8 cellular contexts compared by ENCODE assay signal in the genomic region with DNA sequence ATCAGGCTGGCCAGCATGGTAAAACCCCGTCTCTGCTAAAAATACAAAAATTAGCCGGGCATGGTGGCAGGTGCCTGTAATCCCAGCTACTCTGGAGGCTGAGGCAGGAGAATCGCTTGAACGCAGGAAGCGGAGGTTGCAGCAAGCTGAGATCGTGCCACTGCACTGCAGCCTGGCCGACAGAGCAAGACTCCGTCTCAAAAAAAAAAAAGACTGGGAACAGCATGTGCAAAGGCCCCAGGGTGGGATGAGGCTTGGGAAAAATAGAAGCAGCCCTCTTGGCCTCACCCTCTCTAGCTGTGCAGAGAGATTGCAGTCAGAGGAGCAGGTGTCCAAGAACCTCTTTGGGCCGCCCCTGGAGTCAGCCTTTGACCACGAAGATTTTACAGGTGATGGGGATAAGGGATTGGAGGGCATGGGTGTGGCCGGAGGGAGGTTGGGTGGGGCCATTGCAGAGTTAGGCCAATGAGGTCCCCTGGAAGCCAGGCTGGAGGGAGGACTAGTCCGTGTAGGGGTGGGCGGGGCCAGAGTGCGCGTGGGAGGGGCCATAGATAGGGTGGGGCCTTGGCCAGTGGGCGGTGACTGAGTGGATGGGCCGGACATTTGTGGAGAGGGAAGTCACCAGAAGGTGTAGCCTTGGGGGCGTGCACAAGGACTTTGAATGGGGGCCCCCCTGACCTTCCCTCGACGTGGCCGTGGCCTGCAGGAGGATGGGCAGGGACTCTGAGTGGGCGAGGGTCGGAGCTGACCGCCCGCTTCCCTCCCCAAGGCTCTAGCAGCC. TPM values are rescaled to one million over a fixed set of nuclear protein-coding genes. Genes with fewer than 3 reads are reported as not detected.
DNase-seq lines count a peak whose midpoint lies in the region; ATAC-seq, FAIRE-seq and TF ChIP-seq lines count a peak whose summit lies in the region.

No MANE protein-coding gene starts in this region.

- TF ChIP-seq CTCF in MM.1S (IDR thresholded peaks at IDR 0.05; ENCODE audit: low read length): no peak

- no peaks in the 10 kb centered on the region for H3K79me2 ChIP-seq in MM.1S (ENCODE audit: low read length)

- H3K36me3 ChIP-seq in small intestine (ENCODE audit: control insufficient read depth in 2 of 2, insufficient read depth in 2 of 2, low read length in 2 of 2) (no peaks in the 10 kb centered on the region), MM.1S (replicated peaks; ENCODE audit: insufficient read depth, low read length) (no peaks in the 10 kb centered on the region)

- H3K4me2 ChIP-seq in MM.1S (ENCODE audit: low read depth, low read length): no peak overlapping the region

- H3K9ac ChIP-seq in MM.1S (ENCODE audit: low read length): no peak overlapping the region

- no peaks in the 10 kb centered on the region for H3F3A ChIP-seq in MM.1S (ENCODE audit: insufficient read depth, low read length)

- H3K4me1 ChIP-seq in small intestine (ENCODE audit: control insufficient read depth in 2 of 2, insufficient read depth in 1 of 2, low read depth in 1 of 2, low read length in 1 of 2): no peaks in the 10 kb centered on the region
- no peaks in the 10 kb centered on the region for H3K4me1 ChIP-seq in MM.1S (ENCODE audit: low read length)

- intact Hi-C loops in left cardiac atrium (cut with DNase I): no loop called here

- no peaks in the 10 kb centered on the region for H3K9me2 ChIP-seq in MM.1S (replicated peaks; ENCODE audit: insufficient read depth, low read length)

- H3K4me3 ChIP-seq in small intestine (ENCODE audit: low read depth in 1 of 2, low read length in 2 of 2) (no peak overlapping the region), MM.1S (ENCODE audit: low read length) (no peak overlapping the region)

- H3K27me3 ChIP-seq in small intestine (ENCODE audit: control insufficient read depth in 2 of 2, insufficient read depth in 2 of 2, low read length in 2 of 2) (no peaks in the 10 kb centered on the region), MM.1S (replicated peaks; ENCODE audit: insufficient read depth, low read length) (no peaks in the 10 kb centered on the region)

- ATAC-seq in left cardiac atrium: peak; percentile 69 to 74
- ATAC-seq in HG03025 (IDR thresholded peaks at IDR 0.05; ENCODE audit: low FRiP score, unreplicated experiment): no peak

- 36 to 51% (median 43%) methylated on average over 17 to 25 of the region's 25 CpGs for WGBS in small intestine, 3 donors

- no peaks in the 10 kb centered on the region for H4K20me1 ChIP-seq in MM.1S (ENCODE audit: insufficient read depth, low read length)

- DNase-seq in DMS153 treated with DMSO at 0.1 percent for 48 hours (lab: John Stamatoyannopoulos, UW; ENCODE audit: unreplicated experiment): peak; percentile 62
- DNase-seq in NCI-H146 (lab: John Stamatoyannopoulos, UW): peak; percentile 87
- DNase-seq in activated T-cell treated with anti-CD3 and anti-CD28 coated beads, Interleukin-2, amount 50 U/mL, for 1 hour: peak; percentile 32
- DNase-seq in left cardiac atrium: peak; percentile 65
- DNase-seq in small intestine: peak; percentile 75
- no peak for DNase-seq in MM.1S
- no peak for DNase-seq in HTR-8/SVneo (ENCODE audit: insufficient read length, low spot score)

- no peak for FAIRE-seq in small intestine (lab: Jason Lieb, UNC)
- FAIRE-seq in HTR-8/SVneo (lab: Jason Lieb, UNC): no peak

- H3K9me3 ChIP-seq in small intestine (ENCODE audit: control insufficient read depth, low read depth) (no peaks in the 10 kb centered on the region), MM.1S (replicated peaks; ENCODE audit: insufficient read depth, low read length) (no peaks in the 10 kb centered on the region)

- H3K27ac ChIP-seq in small intestine (ENCODE audit: low read depth in 1 of 2, low read length in 1 of 2) (no peak overlapping the region), MM.1S (ENCODE audit: low read length) (no peak overlapping the region)

- H2AFZ ChIP-seq in MM.1S (ENCODE audit: low read length): no peak overlapping the region

RNA-seq across cellular contexts. Expression of a gene that starts 16.9 kb away (rescaled TPM):
- total RNA-seq in left cardiac atrium: under 1 TPM in 1 of 2 donors, not detected in 1; 0.18 TPM
- polyA plus RNA-seq in small intestine: 10 to 100 TPM; 32.0 to 45.2 (median 37.3) TPM

RNA-seq across cellular contexts. Expression of a gene that starts 26.8 kb away (rescaled TPM):
- total RNA-seq in left cardiac atrium: 1 to 10 TPM; 1.5 to 1.8 TPM
- polyA plus RNA-seq in small intestine: 1 to 10 TPM; 1.4 to 3.1 (median 2.4) TPM

RNA-seq across cellular contexts. Expression of a gene that starts 43.3 kb away (rescaled TPM):
- total RNA-seq in left cardiac atrium: not detected
- polyA plus RNA-seq in small intestine: under 1 TPM in 1 of 3 donors, not detected in 2; 0.13 TPM

RNA-seq across cellular contexts. Expression of a gene that starts 58.8 kb away (rescaled TPM):
- total RNA-seq in left cardiac atrium: 10 to 100 TPM; 33.6 to 40.8 TPM
- polyA plus RNA-seq in small intestine: 10 to 100 TPM; 18.0 to 26.4 (median 24.3) TPM

Comparison
In these comparisons a context has a peak if more than half of its experiments do, and no peak if none do; other contexts are left out.
1. DNase-seq: peak in DMS153 treated with DMSO at 0.1 percent for 48 hours (single experiment), NCI-H146 (single experiment), activated T-cell treated with anti-CD3 and anti-CD28 coated beads, Interleukin-2, amount 50 U/mL, for 1 hour (single experiment), left cardiac atrium (single experiment) and small intestine (single experiment); none in MM.1S (single experiment) and HTR-8/SVneo (single experiment).